Comparison of ENCODE assay signal across 13 cellular contexts in the genomic region with DNA sequence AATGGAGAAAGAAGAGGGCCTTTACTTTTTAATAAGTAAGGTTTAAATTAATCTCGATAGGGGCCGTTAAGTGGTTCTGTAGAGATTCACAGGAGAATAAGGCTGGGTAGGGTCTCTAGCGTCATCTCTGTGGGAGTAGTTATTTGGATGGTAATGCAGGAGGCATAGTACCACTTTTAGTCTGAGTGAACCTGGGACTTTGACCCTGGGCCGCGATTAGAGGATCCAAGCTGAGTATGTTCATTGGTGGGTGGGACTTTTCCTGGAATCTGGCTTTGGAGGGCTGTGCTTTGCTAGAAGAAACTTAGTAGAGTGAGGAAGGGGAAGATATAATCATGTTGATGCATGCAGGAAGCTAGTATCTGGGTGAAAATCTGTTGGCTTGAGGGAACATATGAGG. TPM values are rescaled to one million over a fixed set of nuclear protein-coding genes. Genes with fewer than 3 reads are reported as not detected.
DNase-seq lines count a peak whose midpoint lies in the region; ATAC-seq and TF ChIP-seq lines count a peak whose summit lies in the region.
"Had no signal": no experiment of that assay in that cellular context is flagged by ENCODE, and none has a peak within 500 bp of the region (broad histone marks: within the 10 kb centered on the region; RNA-seq: fewer than 3 reads in every experiment).

No MANE protein-coding gene starts in this region.

- BruUV-seq in Caco-2 (replicated peaks; lab: Mats Ljungman, UMichigan), result no TSS peak

- no peak overlapping the region for H3K4me2 ChIP-seq in Karpas-422 (ENCODE audit: low read depth, low read length, poor library complexity, severe bottlenecking)

- H3K36me3 Mint-ChIP-seq in Caco-2 (ENCODE audit: insufficient read depth, unreplicated experiment) (peaks cover 18% of the 10 kb centered on the region), progenitor cell of endocrine pancreas (ENCODE audit: insufficient read depth) (peaks cover 2% of the 10 kb centered on the region)
- H3K36me3 Mint-ChIP-seq: CD8-positive, alpha-beta T cell had no signal

- no peak overlapping the region for H2AFZ ChIP-seq in Karpas-422 (ENCODE audit: low read length)

- H3K27me3 ChIP-seq in Caco-2 (replicated peaks; ENCODE audit: control insufficient read depth, insufficient read depth, low read length) (no peaks in the 10 kb centered on the region), gastroesophageal sphincter (no peaks in the 10 kb centered on the region), upper lobe of left lung (no peaks in the 10 kb centered on the region), Karpas-422 (ENCODE audit: low read length) (no peaks in the 10 kb centered on the region; the same call in 1 of the 2 replicates)

- H4K20me1 ChIP-seq in Karpas-422 (ENCODE audit: insufficient read depth, low read depth, low read length), result no peaks in the 10 kb centered on the region; the same call in 1 of the 2 replicates

- POLR2A ChIA-PET in Caco-2 (lab: Charles Lee), result interaction anchor here (1.2 kb wide), 1 partner anchor 413 kb away, joined by 6 read pairs; a partner anchor contains a TSS

- H3K9me3 Mint-ChIP-seq in Caco-2 (ENCODE audit: unreplicated experiment) (no peaks in the 10 kb centered on the region), progenitor cell of endocrine pancreas (ENCODE audit: low read depth) (no peaks in the 10 kb centered on the region)
- H3K9me3 Mint-ChIP-seq: CD8-positive, alpha-beta T cell had no signal

- H3K9me3 ChIP-seq in Caco-2 (no peaks in the 10 kb centered on the region), gastroesophageal sphincter (no peaks in the 10 kb centered on the region), upper lobe of left lung (no peaks in the 10 kb centered on the region), Karpas-422 (ENCODE audit: low read length) (no peaks in the 10 kb centered on the region)
- H3K9me3 ChIP-seq: lower lobe of right lung had no signal

- H3K36me3 ChIP-seq in Caco-2 (ENCODE audit: control insufficient read depth, insufficient read depth, low read length) (no peaks in the 10 kb centered on the region; the same call in none of the 2 replicates), gastroesophageal sphincter (no peaks in the 10 kb centered on the region), upper lobe of left lung (peaks cover 0 to 4% (median 0%) of the 10 kb centered on the region in 4 donors), Karpas-422 (ENCODE audit: insufficient read depth, low read length) (no peaks in the 10 kb centered on the region)
- H3K36me3 ChIP-seq: lower lobe of right lung had no signal

- H3K9me2 ChIP-seq in Karpas-422 (replicated peaks; ENCODE audit: insufficient read depth, low read length), result no peaks in the 10 kb centered on the region

- CTCF ChIA-PET in Caco-2 (lab: Charles Lee), result interaction anchor here (0.9 kb wide), 1 partner anchor 418 kb away, joined by 3 read pairs; no protein-coding TSS in a partner anchor

- DNase-seq in Caco-2 (peak; percentile 61 to 65), HuH-7.5 (ENCODE audit: low spot score) (peak; percentile 65), progenitor cell of endocrine pancreas (ENCODE audit: low spot score, unreplicated experiment) (no peak), upper lobe of left lung (no peak), Karpas-422 (no peak)
- DNase-seq in stimulated activated naive CD4-positive, alpha-beta T cell treated with Interleukin-2 at 50 U/mL for 16 hours (lab: John Stamatoyannopoulos, UW), result no peak
- DNase-seq: glutamatergic neuron; lower lobe of right lung; NCI-H82; stimulated activated CD4-positive, alpha-beta T cell treated with anti-CD3 and anti-CD28 coated beads, Interleukin-4, amount 100 ng/mL, for 24 hours; stimulated activated naive CD8-positive, alpha-beta T cell treated with anti-CD3 and anti-CD28 coated beads, Interleukin-15, Interleukin-2, amounts not matched to agents 100 U/mL and 50 U/mL, for 24 hours had no signal

- H3K4me3 ChIP-seq in Caco-2 (ENCODE audit: low read depth, low read length) (no peak overlapping the region), gastroesophageal sphincter (peak overlapping the region in 1 of 2 donors; percentile 89), upper lobe of left lung (no peak overlapping the region), Karpas-422 (ENCODE audit: low read length) (no peak overlapping the region)
- H3K4me3 ChIP-seq: lower lobe of right lung had no signal

- TF ChIP-seq EP300 in gastroesophageal sphincter (IDR thresholded peaks at IDR 0.05), result no peak
- no peak for TF ChIP-seq EP300 in upper lobe of left lung (IDR thresholded peaks at IDR 0.05)

- TF ChIP-seq POLR2A in gastroesophageal sphincter (IDR thresholded peaks at IDR 0.05) (no peak), upper lobe of left lung (IDR thresholded peaks at IDR 0.05) (no peak)

- H3K27ac ChIP-seq in gastroesophageal sphincter (peak overlapping the region; percentile 88 to 100 (median 96)), upper lobe of left lung (no peak overlapping the region), Karpas-422 (ENCODE audit: low read length) (no peak overlapping the region)
- H3K27ac ChIP-seq: lower lobe of right lung had no signal

- peaks cover 49% of the 10 kb centered on the region for H3K4me1 Mint-ChIP-seq in Caco-2 (ENCODE audit: low read depth, unreplicated experiment)
- H3K4me1 Mint-ChIP-seq in progenitor cell of endocrine pancreas (ENCODE audit: low read depth), result peaks cover 44% of the 10 kb centered on the region

- no peaks in the 10 kb centered on the region for H3K79me2 ChIP-seq in Karpas-422 (ENCODE audit: low read length)

- H3K4me3 Mint-ChIP-seq in Caco-2 (ENCODE audit: unreplicated experiment) (peak overlapping the region; percentile 54), progenitor cell of endocrine pancreas (ENCODE audit: low read depth) (no peak overlapping the region)
- H3K4me3 Mint-ChIP-seq: CD8-positive, alpha-beta T cell had no signal

- intact Hi-C loops in Caco-2 (cut with micrococcal nuclease; ENCODE audit: unreplicated experiment), result loop anchor here (1.0 to 10.0 kb wide), 3 partner anchors 59 to 797 kb away; no protein-coding TSS in a partner anchor

- peak overlapping the region; percentile 66 for H3K27ac Mint-ChIP-seq in Caco-2 (ENCODE audit: unreplicated experiment)
- H3K27ac Mint-ChIP-seq in progenitor cell of endocrine pancreas, result peak overlapping the region; percentile 11
- H3K27ac Mint-ChIP-seq: CD8-positive, alpha-beta T cell had no signal

- 48 to 49% methylated on average over 3 to 5 of the region's 5 CpGs for WGBS in gastroesophageal sphincter (ENCODE audit: low coverage in 1 of 2), 2 donors
- WGBS in upper lobe of left lung, 2 donors, result 72 to 80% methylated on average over 5 of the region's 5 CpGs

- H3K9ac ChIP-seq in Karpas-422 (ENCODE audit: low read length), result no peak overlapping the region

- H3K27me3 Mint-ChIP-seq in Caco-2 (ENCODE audit: insufficient read depth, unreplicated experiment), result no peaks in the 10 kb centered on the region
- H3K27me3 Mint-ChIP-seq in progenitor cell of endocrine pancreas, result no peaks in the 10 kb centered on the region

- ATAC-seq in gastroesophageal sphincter, result no peak
- ATAC-seq in upper lobe of left lung (ENCODE audit: low FRiP score in 2 of 2), result no peak
- ATAC-seq: CD8-positive, alpha-beta T cell; lower lobe of right lung; stimulated activated naive CD8-positive, alpha-beta T cell treated with anti-CD3 and anti-CD28 coated beads, Interleukin-15, Interleukin-2, amounts not matched to agents 100 U/mL and 50 U/mL, for 24 hours had no signal

- TF ChIP-seq CTCF in Caco-2 (IDR thresholded peaks at IDR 0.05; ENCODE audit: insufficient read depth in 1 of 2, low read depth in 1 of 2, low read length in 1 of 2, severe bottlenecking in 1 of 2, unreplicated experiment in 1 of 2) (no peak), gastroesophageal sphincter (IDR thresholded peaks at IDR 0.05) (no peak), progenitor cell of endocrine pancreas (IDR thresholded peaks at IDR 0.05; ENCODE audit: unreplicated experiment) (no peak), upper lobe of left lung (IDR thresholded peaks at IDR 0.05) (no peak)

- peaks cover 55% of the 10 kb centered on the region for H3K4me1 ChIP-seq in Caco-2
- peaks cover 5 to 84% (median 9%) of the 10 kb centered on the region in 3 donors for H3K4me1 ChIP-seq in gastroesophageal sphincter
- H3K4me1 ChIP-seq in upper lobe of left lung, result peaks cover 27 to 52% (median 31%) of the 10 kb centered on the region in 4 donors
- H3K4me1 ChIP-seq in Karpas-422 (ENCODE audit: low read length), result peaks cover 24% of the 10 kb centered on the region

RNA-seq across cellular contexts. Expression of a gene that starts 4.0 kb away (rescaled TPM):
- total RNA-seq in Caco-2 (2022), result 120 and 147 TPM in 2 replicates
- 1,000 to 10,000 TPM; 1,243 to 2,297 (median 2,164) TPM for total RNA-seq in gastroesophageal sphincter
- total RNA-seq in progenitor cell of endocrine pancreas, result 131 and 144 TPM in 2 replicates
- total RNA-seq in upper lobe of left lung, result 100 to 1,000 TPM in 4 of 6 donors, 10 to 100 TPM in 2; 86.0 to 196 (median 160) TPM
- total RNA-seq in Karpas-422 (2014; rRNA removed; shearing (Covaris generic); ENCODE audit: low replicate concordance), result 72.8 and 88.5 TPM in 2 replicates

Comparison
In these comparisons a context has a peak if more than half of its experiments do, and no peak if none do; other contexts are left out.
1. DNase-seq: peak in Caco-2 (2 of 2) and HuH-7.5 (single experiment); none in progenitor cell of endocrine pancreas (single experiment), upper lobe of left lung (0 of 2), Karpas-422 (single experiment) and stimulated activated naive CD4-positive, alpha-beta T cell treated with Interleukin-2 at 50 U/mL for 16 hours (single experiment).
2. H3K27ac ChIP-seq: peak in gastroesophageal sphincter (4 of 4); none in upper lobe of left lung (0 of 4) and Karpas-422 (single experiment).